In the genomic region with DNA sequence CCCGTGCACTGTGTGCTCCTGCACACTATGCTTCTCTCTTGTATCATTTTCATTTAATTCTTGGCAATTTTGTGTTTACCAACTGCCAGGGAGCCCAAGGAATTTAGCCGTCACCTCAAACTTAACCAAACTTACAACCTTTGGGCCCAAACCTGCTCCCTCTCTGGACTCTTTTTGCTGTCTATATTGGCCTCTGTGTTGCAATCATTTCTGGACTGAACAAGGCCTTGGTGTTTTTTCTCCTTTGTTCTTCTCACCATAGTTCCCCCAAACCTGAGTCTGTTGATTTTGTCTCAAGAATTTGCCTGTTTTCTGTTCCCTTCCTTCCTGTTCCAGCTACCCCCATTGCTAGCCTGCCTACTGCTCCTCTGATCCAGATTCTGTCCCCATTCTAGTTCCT, we compare ENCODE assay signal across 21 cellular contexts.
"Had no signal": no experiment of that assay in that cellular context is flagged by ENCODE, and none has a peak within 500 bp of the region (broad histone marks: within the 10 kb centered on the region; RNA-seq: fewer than 3 reads in every experiment).

No MANE protein-coding gene starts in this region.

- DNase-seq: activated CD4-positive, alpha-beta T cell treated with anti-CD3 and anti-CD28 coated beads, Interleukin-2, amount 10 ng/mL, durations not matched to agents 7 days and 5 days; activated CD4-positive, CD25-positive, alpha-beta regulatory T cell; activated CD8-positive, alpha-beta T cell treated with anti-CD3 and anti-CD28 coated beads, Interleukin-2, amount 10 ng/mL, durations not matched to agents 7 days and 5 days; activated naive CD4-positive, alpha-beta T cell treated with anti-CD3 and anti-CD28 coated beads for 36 hours; activated T-cell treated with anti-CD3 and anti-CD28 coated beads, Interleukin-2, amount 50 U/mL, for 24 hours; esophagus squamous epithelium; heart right ventricle; kidney glomerular epithelial cell; left ventricle myocardium superior; mucosa of descending colon; naive B cell; transverse colon had no signal

- H3K27me3 ChIP-seq: esophagus squamous epithelium, heart right ventricle, right atrium auricular region, suprapubic skin, transverse colon, vagina had no signal

- H3K36me3 Mint-ChIP-seq: memory B cell, naive B cell had no signal

- H3K4me1 ChIP-seq: prostate gland had no signal

- H3K4me1 Mint-ChIP-seq: memory B cell, naive B cell had no signal

- H3K4me3 ChIP-seq: coronary artery, esophagus squamous epithelium, heart right ventricle, mucosa of descending colon, prostate gland, right atrium auricular region, suprapubic skin, transverse colon, vagina had no signal

- H3K36me3 ChIP-seq: prostate gland, right atrium auricular region, suprapubic skin, transverse colon had no signal

- H3K9me3 Mint-ChIP-seq: activated CD4-positive, alpha-beta T cell treated with anti-CD3 and anti-CD28 coated beads, Interleukin-2, amount 10 ng/mL, durations not matched to agents 7 days and 5 days; activated naive CD4-positive, alpha-beta T cell treated with anti-CD3 and anti-CD28 coated beads for 36 hours; activated T-cell treated with anti-CD3 and anti-CD28 coated beads, Interleukin-2, amount 50 U/mL, for 24 hours; central memory CD8-positive, alpha-beta T cell; memory B cell; naive B cell; neural crest cell; stimulated activated naive CD8-positive, alpha-beta T cell treated with anti-CD3 and anti-CD28 coated beads, Interleukin-15, Interleukin-2, amounts not matched to agents 100 ng/mL and 50 ng/mL, for 24 hours had no signal

- H3K27ac Mint-ChIP-seq: activated CD4-positive, alpha-beta T cell treated with anti-CD3 and anti-CD28 coated beads, Interleukin-2, amount 10 ng/mL, durations not matched to agents 7 days and 5 days; activated CD8-positive, alpha-beta T cell treated with anti-CD3 and anti-CD28 coated beads, Interleukin-2, amount 10 ng/mL, durations not matched to agents 7 days and 5 days; activated naive CD4-positive, alpha-beta T cell treated with anti-CD3 and anti-CD28 coated beads for 36 hours; activated T-cell treated with anti-CD3 and anti-CD28 coated beads, Interleukin-2, amount 50 U/mL, for 24 hours; memory B cell; naive B cell; stimulated activated naive CD8-positive, alpha-beta T cell treated with anti-CD3 and anti-CD28 coated beads, Interleukin-15, Interleukin-2, amounts not matched to agents 100 ng/mL and 50 ng/mL, for 24 hours had no signal

- ATAC-seq: activated CD8-positive, alpha-beta T cell treated with anti-CD3 and anti-CD28 coated beads, Interleukin-2, amount 10 ng/mL, durations not matched to agents 7 days and 5 days; heart right ventricle; left ventricle myocardium superior; mucosa of descending colon had no signal

- H3K9me3 ChIP-seq: esophagus squamous epithelium, heart right ventricle, mucosa of descending colon, prostate gland, right atrium auricular region, suprapubic skin, transverse colon, vagina had no signal

- H3K27me3 Mint-ChIP-seq: activated CD4-positive, alpha-beta T cell treated with anti-CD3 and anti-CD28 coated beads, Interleukin-2, amount 10 ng/mL, durations not matched to agents 7 days and 5 days; activated T-cell treated with anti-CD3 and anti-CD28 coated beads, Interleukin-2, amount 50 U/mL, for 24 hours; central memory CD8-positive, alpha-beta T cell had no signal

- H3K27ac ChIP-seq: coronary artery, esophagus squamous epithelium, heart right ventricle, prostate gland, right atrium auricular region, suprapubic skin, transverse colon, vagina had no signal

- H3K4me3 Mint-ChIP-seq: activated CD4-positive, alpha-beta T cell treated with anti-CD3 and anti-CD28 coated beads, Interleukin-2, amount 10 ng/mL, durations not matched to agents 7 days and 5 days; activated CD8-positive, alpha-beta T cell treated with anti-CD3 and anti-CD28 coated beads, Interleukin-2, amount 10 ng/mL, durations not matched to agents 7 days and 5 days; activated naive CD4-positive, alpha-beta T cell treated with anti-CD3 and anti-CD28 coated beads for 36 hours; activated T-cell treated with anti-CD3 and anti-CD28 coated beads, Interleukin-2, amount 50 U/mL, for 24 hours; central memory CD8-positive, alpha-beta T cell; memory B cell; naive B cell; neural crest cell; stimulated activated naive CD8-positive, alpha-beta T cell treated with anti-CD3 and anti-CD28 coated beads, Interleukin-15, Interleukin-2, amounts not matched to agents 100 ng/mL and 50 ng/mL, for 24 hours had no signal
